9 cellular contexts compared by ENCODE assay signal in genomic region chr13:52862358-52863206, GRCh38. TPM values are rescaled to one million over a fixed set of nuclear protein-coding genes. Genes with fewer than 3 reads are reported as not detected.
A peak's percentile ranks its signal among the peaks of the same experiment; 100 is the strongest.
DNase-seq lines count a peak whose midpoint lies in the region; ATAC-seq and TF ChIP-seq lines count a peak whose summit lies in the region.
"Had no signal": no experiment of that assay in that cellular context is flagged by ENCODE, and none has a peak within 500 bp of the region (broad histone marks: within the 10 kb centered on the region; RNA-seq: fewer than 3 reads in every experiment).

No MANE protein-coding gene starts in this region.

- POLR2A ChIA-PET in naive thymus-derived CD4-positive, alpha-beta T cell (lab: Charles Lee): no interaction called here

- H3K9ac ChIP-seq in OCI-LY1 (ENCODE audit: low read length): no peak overlapping the region

- CTCF ChIA-PET in naive thymus-derived CD4-positive, alpha-beta T cell (lab: Charles Lee): no interaction called here

- H3K4me3 ChIP-seq in AG09309 (ENCODE audit: control insufficient read depth, low read depth, low read length): no peak overlapping the region
- no peak overlapping the region for H3K4me3 ChIP-seq in OCI-LY1 (ENCODE audit: low read depth, low read length, poor library complexity, severe bottlenecking)
- no peak overlapping the region for H3K4me3 ChIP-seq in fibroblast of villous mesenchyme (ENCODE audit: low read depth, low read length)
- no peak overlapping the region for H3K4me3 ChIP-seq in naive thymus-derived CD4-positive, alpha-beta T cell (ENCODE audit: low read length)

- no peaks in the 10 kb centered on the region for H3K9me3 ChIP-seq in OCI-LY1 (ENCODE audit: low read length)
- H3K9me3 ChIP-seq in naive thymus-derived CD4-positive, alpha-beta T cell (ENCODE audit: control insufficient read depth in 2 of 3, low read length in 3 of 3): no peaks in the 10 kb centered on the region

- H3K27me3 ChIP-seq in OCI-LY1 (ENCODE audit: insufficient read depth, low read length): no peaks in the 10 kb centered on the region
- H3K27me3 ChIP-seq in naive thymus-derived CD4-positive, alpha-beta T cell (ENCODE audit: control insufficient read depth in 2 of 2, insufficient read depth in 2 of 2, low read length in 2 of 2): peaks cover 0 to 3% of the 10 kb centered on the region in 2 donors

- H4K20me1 ChIP-seq in OCI-LY1 (ENCODE audit: insufficient read depth, low read length): no peaks in the 10 kb centered on the region

- no peak overlapping the region for H2AFZ ChIP-seq in OCI-LY1 (ENCODE audit: low read length)

- H3K4me3 Mint-ChIP-seq in naive thymus-derived CD4-positive, alpha-beta T cell: no peak overlapping the region
- H3K4me3 Mint-ChIP-seq: dendritic cell treated with granulocyte-macrophage colony-stimulating factor and Interleukin-4, amounts not matched to agents 40 ng/mL and 50 ng/mL, for 4 days had no signal

- no peaks in the 10 kb centered on the region for H3K9me2 ChIP-seq in OCI-LY1 (ENCODE audit: low read depth, low read length)

- intact Hi-C loops in naive thymus-derived CD4-positive, alpha-beta T cell (cut with micrococcal nuclease): no loop called here

- no peak overlapping the region for H3K27ac ChIP-seq in OCI-LY1 (ENCODE audit: low read depth, low read length, poor library complexity, severe bottlenecking)
- no peak overlapping the region for H3K27ac ChIP-seq in naive thymus-derived CD4-positive, alpha-beta T cell (ENCODE audit: low read depth, low read length)

- no peaks in the 10 kb centered on the region for H3K36me3 ChIP-seq in OCI-LY1 (ENCODE audit: insufficient read depth, low read length)
- H3K36me3 ChIP-seq in naive thymus-derived CD4-positive, alpha-beta T cell (ENCODE audit: control insufficient read depth in 2 of 3, insufficient read depth in 3 of 3, low read length in 3 of 3): no peaks in the 10 kb centered on the region

- no peak for ATAC-seq in HG02840 (IDR thresholded peaks at IDR 0.05; ENCODE audit: low FRiP score, unreplicated experiment)
- ATAC-seq in naive thymus-derived CD4-positive, alpha-beta T cell: no peak
- ATAC-seq in GM21526 (IDR thresholded peaks at IDR 0.05; ENCODE audit: low FRiP score, unreplicated experiment): no peak
- ATAC-seq in HG02763 (IDR thresholded peaks at IDR 0.05; ENCODE audit: unreplicated experiment): no peak

- no peak overlapping the region for H3K4me2 ChIP-seq in OCI-LY1 (ENCODE audit: low read length)

- H3K36me3 Mint-ChIP-seq in naive thymus-derived CD4-positive, alpha-beta T cell: no peaks in the 10 kb centered on the region

- peaks cover 0 to 3% (median 0%) of the 10 kb centered on the region in 7 donors for H3K4me1 Mint-ChIP-seq in naive thymus-derived CD4-positive, alpha-beta T cell

- peaks cover 0 to 5% (median 2%) of the 10 kb centered on the region in 11 donors for H3K9me3 Mint-ChIP-seq in naive thymus-derived CD4-positive, alpha-beta T cell
- H3K9me3 Mint-ChIP-seq: dendritic cell treated with granulocyte-macrophage colony-stimulating factor and Interleukin-4, amounts not matched to agents 40 ng/mL and 50 ng/mL, for 4 days had no signal

- H3K27ac Mint-ChIP-seq in naive thymus-derived CD4-positive, alpha-beta T cell: no peak overlapping the region
- H3K27ac Mint-ChIP-seq: dendritic cell treated with granulocyte-macrophage colony-stimulating factor and Interleukin-4, amounts not matched to agents 40 ng/mL and 50 ng/mL, for 4 days had no signal

- H3F3A ChIP-seq in OCI-LY1 (ENCODE audit: insufficient read depth, low read length): no peaks in the 10 kb centered on the region

- H3K79me2 ChIP-seq in OCI-LY1 (ENCODE audit: insufficient read depth, low read length): no peaks in the 10 kb centered on the region

- no peaks in the 10 kb centered on the region for H3K4me1 ChIP-seq in OCI-LY1 (ENCODE audit: insufficient read depth, low read length, severe bottlenecking)
- H3K4me1 ChIP-seq in naive thymus-derived CD4-positive, alpha-beta T cell (ENCODE audit: control insufficient read depth in 2 of 2, insufficient read depth in 2 of 2, low read length in 2 of 2): no peaks in the 10 kb centered on the region

- TF ChIP-seq CTCF in AG09309 (IDR thresholded peaks at IDR 0.05; ENCODE audit: control insufficient read depth, insufficient read depth, low read depth, low read length, missing control alignments) (peak; percentile 34), GM10266 (IDR thresholded peaks at IDR 0.05; ENCODE audit: control insufficient read depth, insufficient read depth, low read depth, missing control alignments) (peak; percentile 48), OCI-LY1 (IDR thresholded peaks at IDR 0.05; ENCODE audit: low read length) (peak; percentile 73), fibroblast of villous mesenchyme (IDR thresholded peaks at IDR 0.05; ENCODE audit: insufficient read depth, low read depth, low read length) (peak; percentile 24)

- H3K27me3 Mint-ChIP-seq in naive thymus-derived CD4-positive, alpha-beta T cell: peaks cover 2 to 39% (median 17%) of the 10 kb centered on the region in 5 donors

- DNase-seq in AG09309 (ENCODE audit: low read depth) (no peak), GM10266 (ENCODE audit: extremely low spot score) (no peak), fibroblast of villous mesenchyme (ENCODE audit: low read depth) (no peak)
- no peak for DNase-seq in naive thymus-derived CD4-positive, alpha-beta T cell

RNA-seq across cellular contexts. Expression of gene PCDH8, which starts 14.1 kb away (rescaled TPM):
- not detected in 2 replicates for total RNA-seq in fibroblast of villous mesenchyme
- not detected for total RNA-seq in naive thymus-derived CD4-positive, alpha-beta T cell
- polyA plus RNA-seq in naive thymus-derived CD4-positive, alpha-beta T cell: not detected
